25 cellular contexts compared by ENCODE assay signal in the genomic region with DNA sequence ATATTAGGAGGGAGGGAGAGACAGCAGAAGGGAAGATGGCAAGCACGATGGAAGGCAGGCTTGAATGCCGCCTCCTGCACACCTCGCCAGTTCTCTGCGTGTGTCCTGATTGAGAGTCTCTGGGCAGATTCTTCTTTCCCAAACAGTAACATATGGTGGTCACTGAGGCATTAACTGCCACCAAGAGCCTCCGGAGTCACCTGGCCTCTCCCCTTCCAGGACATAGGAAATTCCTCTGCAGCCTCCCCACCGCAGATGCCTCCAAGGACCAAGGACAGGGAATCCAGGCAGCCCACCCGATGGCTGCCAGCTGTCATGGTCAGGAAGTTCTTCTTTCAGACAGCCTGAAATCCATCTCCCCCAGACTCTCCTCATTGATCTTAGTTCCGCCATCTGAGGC.
DNase-seq lines count a peak whose midpoint lies in the region; ATAC-seq, FAIRE-seq and TF ChIP-seq lines count a peak whose summit lies in the region.
"Had no signal": no experiment of that assay in that cellular context is flagged by ENCODE, and none has a peak within 500 bp of the region (broad histone marks: within the 10 kb centered on the region; RNA-seq: fewer than 3 reads in every experiment).

No MANE protein-coding gene starts in this region.

- intact Hi-C loops in right cardiac atrium (cut with DNase I) = no loop called here

- H3K4me1 ChIP-seq in A549 (peaks cover 22% of the 10 kb centered on the region), right cardiac atrium (ENCODE audit: control insufficient read depth, insufficient read depth, low read length) (no peaks in the 10 kb centered on the region)
- H3K4me1 ChIP-seq: SJSA1 had no signal

- 0 out of 6 replicates have a peak overlapping the region, but pooled peaks of 1 of the 2 experiments have one; percentile 2 for H3K27ac ChIP-seq in A549
- no peak overlapping the region for H3K27ac ChIP-seq in right cardiac atrium (ENCODE audit: low read length)
- H3K27ac ChIP-seq: BLaER1, PC-9, SJSA1 had no signal

- POLR2A ChIA-PET in A549 (lab: Yijun Ruan, JAX) = no interaction called here

- no peak for FAIRE-seq in A549 (lab: Jason Lieb, UNC)
- FAIRE-seq: K562 had no signal

- H3K4me2 ChIP-seq in A549 = peak overlapping the region; percentile 13; the same call in 1 of the 3 replicates
- H3K4me2 ChIP-seq: BLaER1, PC-9 had no signal

- H3K4me3 ChIP-seq in A549 (no peak overlapping the region), right cardiac atrium (ENCODE audit: low read length) (no peak overlapping the region)
- H3K4me3 ChIP-seq: BLaER1, K562, PC-9, SJSA1 had no signal

- no peak for ATAC-seq in A549
- no peak for ATAC-seq in right cardiac atrium
- no peak for ATAC-seq in HG03045 (IDR thresholded peaks at IDR 0.05; ENCODE audit: unreplicated experiment)
- ATAC-seq: K562, Right ventricle myocardium inferior had no signal

- TF ChIP-seq POLR2A in A549 (IDR thresholded peaks at IDR 0.05; ENCODE audit: low read length) = no peak

- no peaks in the 10 kb centered on the region for H3K27me3 ChIP-seq in right cardiac atrium (ENCODE audit: control insufficient read depth, insufficient read depth)

- no peak for TF ChIP-seq CTCF in A549 (IDR thresholded peaks at IDR 0.05)

- H3K9me3 ChIP-seq in A549 (no peaks in the 10 kb centered on the region), right cardiac atrium (ENCODE audit: control insufficient read depth, low read length) (no peaks in the 10 kb centered on the region)
- H3K9me3 ChIP-seq: BLaER1 had no signal

- WGBS in A549 (ENCODE audit: missing lambda C conversion rate) = 87% methylated on average over 8 of the region's 8 CpGs
- WGBS in right cardiac atrium = 61% methylated on average over 8 of the region's 8 CpGs

- TF ChIP-seq EP300 in A549 (IDR thresholded peaks at IDR 0.05) = no peak

- CTCF ChIA-PET in A549 (lab: Yijun Ruan, JAX) = interaction anchor here (1.1 to 2.9 kb wide), 3 partner anchors 138 to 168 kb away, joined by 3 to 10 read pairs (median 4); no protein-coding TSS in a partner anchor

- TF ChIP-seq RAD21 in A549 (conservative IDR thresholded peaks at IDR 0.05 in 1 of 2, IDR thresholded peaks at IDR 0.05 in 1 of 2) = no peak

- DNase-seq in A549 (ENCODE audit: low read depth in 1 of 2, low spot score in 1 of 2) (no peak), NCI-H524 (lab: John Stamatoyannopoulos, UW) (peak; percentile 80 to 83), cerebellar cortex (ENCODE audit: low spot score) (peak; percentile 96), left kidney (ENCODE audit: low read depth, low spot score) (peak; percentile 35), right cardiac atrium (no peak), epidermal melanocyte (ENCODE audit: insufficient read length, low spot score) (no peak)
- DNase-seq: CD4-positive, CD25-positive, alpha-beta regulatory T cell; DMS153; DND-41; GOT3; HCEC 1CT; Kasumi-1; MV-4-11; NCI-H1105; NCI-H1436 treated with DMSO at 0.1 percent for 48 hours; NCI-H187 treated with DMSO at 0.1 percent for 48 hours; NCI-H2107; NCI-H748 treated with DMSO at 0.1 percent for 48 hours; NK-92 treated with Interleukin-12 subunit alpha and Interleukin-12 subunit beta, amount 100 ng/mL, for 24 hours; PC-9 had no signal

TF ChIP-seq in A549, 52 proteins besides CTCF, POLR2A, EP300 and RAD21:
- TF ChIP-seq NR3C1 (IDR thresholded peaks at IDR 0.05) (no peak), JUNB (IDR thresholded peaks at IDR 0.05) (no peak), ZC3H11A (IDR thresholded peaks at IDR 0.05) (no peak), MYC (IDR thresholded peaks at IDR 0.05; ENCODE audit: borderline replicate concordance, low read length) (no peak), MAZ (IDR thresholded peaks at IDR 0.05; ENCODE audit: borderline replicate concordance, low read depth, low read length) (no peak), BHLHE40 (IDR thresholded peaks at IDR 0.05; ENCODE audit: low read depth, low read length) (no peak)

Comparison
In these comparisons a context has a peak if more than half of its experiments do, and no peak if none do; other contexts are left out.
1. DNase-seq: peak in NCI-H524 (2 of 2), cerebellar cortex (single experiment) and left kidney (single experiment); none in A549 (0 of 2), right cardiac atrium (0 of 3) and epidermal melanocyte (single experiment).